In genomic region chr5:74576941-74577456, GRCh38 we compare ENCODE assay signal across 9 cellular contexts.
A peak's percentile ranks its signal among the peaks of the same experiment; 100 is the strongest.
DNase-seq lines count a peak whose midpoint lies in the region; ATAC-seq and TF ChIP-seq lines count a peak whose summit lies in the region.
"Had no signal": no experiment of that assay in that cellular context is flagged by ENCODE, and none has a peak within 500 bp of the region (broad histone marks: within the 10 kb centered on the region; RNA-seq: fewer than 3 reads in every experiment).

No MANE protein-coding gene starts in this region.

- H3K4me1 ChIP-seq in Loucy (ENCODE audit: insufficient read depth, low read length, poor library complexity, severe bottlenecking) (peaks cover 33% of the 10 kb centered on the region), neural progenitor cell (peaks cover 21% of the 10 kb centered on the region), prostate gland (replicated peaks) (no peaks in the 10 kb centered on the region)

- no peaks in the 10 kb centered on the region for H3K9me3 Mint-ChIP-seq in neural progenitor cell

- intact Hi-C loops in prostate gland (cut with DNase I) = no loop called here

- H3K4me2 ChIP-seq in Loucy (ENCODE audit: low read depth, low read length, poor library complexity, severe bottlenecking) = peak overlapping the region; percentile 12
- no peak overlapping the region for H3K4me2 ChIP-seq in neural progenitor cell

- H3F3A ChIP-seq in Loucy (ENCODE audit: low read depth) (no peaks in the 10 kb centered on the region), neural progenitor cell (ENCODE audit: low read depth) (no peaks in the 10 kb centered on the region)

- H3K4me3 ChIP-seq in Loucy (ENCODE audit: low read length, poor library complexity, severe bottlenecking) = no peak overlapping the region
- no peak overlapping the region for H3K4me3 ChIP-seq in neural progenitor cell
- H3K4me3 ChIP-seq in prostate gland = no peak overlapping the region
- H3K4me3 ChIP-seq: pancreas had no signal

- no peaks in the 10 kb centered on the region for H3K36me3 Mint-ChIP-seq in neural progenitor cell

- H3K9ac ChIP-seq in Loucy (ENCODE audit: low read depth, low read length, poor library complexity, severe bottlenecking) (no peak overlapping the region), neural progenitor cell (no peak overlapping the region)

- H3K27me3 ChIP-seq in Loucy (ENCODE audit: insufficient read depth, low read length, poor library complexity, severe bottlenecking) (no peaks in the 10 kb centered on the region), neural progenitor cell (no peaks in the 10 kb centered on the region), prostate gland (replicated peaks; ENCODE audit: insufficient read depth) (no peaks in the 10 kb centered on the region)
- H3K27me3 ChIP-seq: pancreas had no signal

- peak; percentile 79 for ATAC-seq in GM21447 (IDR thresholded peaks at IDR 0.05; ENCODE audit: unreplicated experiment)

- peaks cover 29% of the 10 kb centered on the region for H3K4me1 Mint-ChIP-seq in neural progenitor cell

- no peak overlapping the region for H3K27ac ChIP-seq in neural progenitor cell
- H3K27ac ChIP-seq in prostate gland = peak overlapping the region in 1 of 2 donors; percentile 36

- no peak for TF ChIP-seq POLR2A in prostate gland (IDR thresholded peaks at IDR 0.05)

- no peak overlapping the region for H3K27ac Mint-ChIP-seq in neural progenitor cell

- no peak for TF ChIP-seq CTCF in Loucy (conservative IDR thresholded peaks at IDR 0.05; ENCODE audit: low read length)
- TF ChIP-seq CTCF in neural progenitor cell (IDR thresholded peaks at IDR 0.05) = no peak
- no peak for TF ChIP-seq CTCF in prostate gland (IDR thresholded peaks at IDR 0.05)

- peak; percentile 71 for DNase-seq in GM03348 (ENCODE audit: low spot score)
- peak; percentile 73 for DNase-seq in dermis blood vessel endothelial cell
- no peak for DNase-seq in neural progenitor cell (ENCODE audit: low spot score)
- DNase-seq in prostate gland (ENCODE audit: low spot score) = no peak
- no peak for DNase-seq in SIG-M5 treated with dmso at 0.1 percent for 504 hours (lab: John Stamatoyannopoulos, UW; ENCODE audit: unreplicated experiment)
- no peak for DNase-seq in NCI-H1436 treated with DMSO at 0.1 percent for 48 hours (lab: John Stamatoyannopoulos, UW)
- DNase-seq: pancreas had no signal

- no peak overlapping the region for H3K4me3 Mint-ChIP-seq in neural progenitor cell

- H3K79me2 ChIP-seq in Loucy (ENCODE audit: insufficient read depth, low read length) (no peaks in the 10 kb centered on the region), neural progenitor cell (ENCODE audit: low read depth) (no peaks in the 10 kb centered on the region)

- WGBS in prostate gland = 61% methylated on average over 6 of the region's 6 CpGs

- peaks cover 10% of the 10 kb centered on the region for H3K27me3 Mint-ChIP-seq in neural progenitor cell (ENCODE audit: insufficient read depth, low read depth)

- no peaks in the 10 kb centered on the region for H3K9me2 ChIP-seq in Loucy (replicated peaks; ENCODE audit: low read depth, low read length)

- no peaks in the 10 kb centered on the region for H4K20me1 ChIP-seq in Loucy (ENCODE audit: insufficient read depth, low read length, poor library complexity, severe bottlenecking)
- H4K20me1 ChIP-seq in neural progenitor cell (ENCODE audit: low read depth) = no peaks in the 10 kb centered on the region

- peak overlapping the region; percentile 59 for H2AFZ ChIP-seq in Loucy (ENCODE audit: low read length)
- H2AFZ ChIP-seq in neural progenitor cell (replicated peaks) = peak overlapping the region; percentile 86

- H3K9me3 ChIP-seq in Loucy (ENCODE audit: insufficient read depth, low read depth, low read length) (no peaks in the 10 kb centered on the region), neural progenitor cell (ENCODE audit: low read depth) (no peaks in the 10 kb centered on the region), prostate gland (no peaks in the 10 kb centered on the region)
- H3K9me3 ChIP-seq: pancreas had no signal

- H3K36me3 ChIP-seq in Loucy (ENCODE audit: insufficient read depth, low read length) (no peaks in the 10 kb centered on the region), neural progenitor cell (no peaks in the 10 kb centered on the region), prostate gland (no peaks in the 10 kb centered on the region)
- H3K36me3 ChIP-seq: pancreas had no signal

Comparison
In these comparisons a context has a peak if more than half of its experiments do, and no peak if none do; other contexts are left out.
1. DNase-seq: peak in GM03348 (single experiment) and dermis blood vessel endothelial cell (single experiment); none in neural progenitor cell (single experiment), prostate gland (single experiment), SIG-M5 treated with dmso at 0.1 percent for 504 hours (single experiment) and NCI-H1436 treated with DMSO at 0.1 percent for 48 hours (single experiment).